1 cellular context compared by ENCODE assay signal in the genomic region with DNA sequence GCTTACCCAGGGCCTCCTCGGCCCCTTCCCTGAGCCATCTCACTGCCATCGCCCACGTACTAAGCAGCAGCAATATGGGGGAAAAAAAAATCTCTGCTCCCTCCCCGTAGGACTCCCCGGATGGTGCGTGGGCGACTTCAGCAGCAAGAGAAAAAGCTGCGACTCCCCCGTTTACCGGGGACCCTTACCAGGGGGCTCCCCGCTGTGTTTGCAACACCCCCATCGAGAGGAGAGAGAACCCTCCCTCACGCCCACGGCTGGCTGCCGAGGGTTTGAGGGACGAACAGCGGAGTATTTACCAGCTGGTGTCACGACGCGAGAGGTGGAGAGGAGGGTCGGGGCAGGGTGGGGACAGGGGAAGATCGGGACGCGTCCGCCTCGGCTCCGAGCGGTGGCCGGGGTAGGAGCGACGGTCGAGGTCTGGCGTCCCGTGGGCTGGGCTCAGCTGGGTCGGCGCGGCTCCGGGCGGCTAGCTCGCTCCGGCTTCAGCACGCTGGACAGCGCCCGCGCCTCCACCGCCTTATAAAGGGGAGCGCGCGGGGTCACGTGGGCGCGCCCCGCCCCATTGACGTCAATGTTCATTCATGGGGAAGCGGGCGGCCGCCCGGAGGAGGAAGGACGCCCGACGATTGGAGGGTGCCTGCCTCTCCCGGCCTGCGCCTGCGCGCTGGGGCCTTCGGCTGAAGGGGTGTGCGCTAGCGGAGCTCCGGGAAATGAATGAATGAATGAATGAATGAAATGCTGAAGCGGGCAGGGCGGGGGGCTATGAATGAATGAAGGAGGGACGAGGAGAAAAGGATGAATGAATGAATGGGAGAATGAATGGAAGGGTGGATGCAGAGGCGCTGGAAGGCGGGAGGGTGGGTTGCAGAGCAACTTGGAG.
A peak's percentile ranks its signal among the peaks of the same experiment; 100 is the strongest.
TF ChIP-seq lines count a peak whose summit lies in the region.

Gene VGF, minus strand, starts transcription at position 495 of the 883 bp plus-strand sequence. CDS start 726 bp downstream, outside the sequence.

TF ChIP-seq in HEK293, 187 proteins besides CTCF, POLR2A, EP300 and RAD21 (continued from another document and continues in another):
- TF ChIP-seq PRDM2 (tag by site-specific recombination; IDR thresholded peaks at IDR 0.05; ENCODE audit: borderline replicate concordance) (no peak), ZBTB1 (tag by site-specific recombination; IDR thresholded peaks at IDR 0.05) (no peak), ZNF391 (tag by site-specific recombination; IDR thresholded peaks at IDR 0.05; ENCODE audit: borderline replicate concordance, low read depth) (no peak), ZBTB48 (tag by site-specific recombination; IDR thresholded peaks at IDR 0.05) (no peak), ZNF280D (tag by site-specific recombination; IDR thresholded peaks at IDR 0.05) (no peak), ZBTB11 (tag by site-specific recombination; conservative IDR thresholded peaks at IDR 0.05; ENCODE audit: low read depth) (0 out of 2 replicates have a peak, but pooled peaks have one; percentile 23), ZNF610 (tag by site-specific recombination; IDR thresholded peaks at IDR 0.05; ENCODE audit: borderline replicate concordance) (no peak), ZNF488 (tag by site-specific recombination; IDR thresholded peaks at IDR 0.05) (no peak), ZNF350 (tag by site-specific recombination; IDR thresholded peaks at IDR 0.05) (no peak), ZNF692 (tag by site-specific recombination; IDR thresholded peaks at IDR 0.05) (peak; percentile 57), ZNF138 (tag by site-specific recombination; IDR thresholded peaks at IDR 0.05; ENCODE audit: borderline replicate concordance) (no peak), ZNF426 (tag by site-specific recombination; IDR thresholded peaks at IDR 0.05) (no peak), GLIS1 (tag by site-specific recombination; IDR thresholded peaks at IDR 0.05) (0 out of 2 replicates have a peak, but pooled peaks have one; percentile 13), REPIN1 (tag by site-specific recombination; IDR thresholded peaks at IDR 0.05; ENCODE audit: low read depth) (no peak), ZNF830 (tag by site-specific recombination; IDR thresholded peaks at IDR 0.05; ENCODE audit: low read depth) (no peak), ZNF792 (tag by site-specific recombination; IDR thresholded peaks at IDR 0.05) (no peak), ZNF155 (tag by site-specific recombination; IDR thresholded peaks at IDR 0.05) (no peak), ZNF133 (tag by site-specific recombination; IDR thresholded peaks at IDR 0.05) (no peak), ZSCAN18 (tag by site-specific recombination; IDR thresholded peaks at IDR 0.05) (no peak), ZNF48 (tag by site-specific recombination; IDR thresholded peaks at IDR 0.05) (no peak), ZNF433 (tag by site-specific recombination; IDR thresholded peaks at IDR 0.05; ENCODE audit: low read depth) (no peak), ZNF776 (tag by site-specific recombination; IDR thresholded peaks at IDR 0.05; ENCODE audit: borderline replicate concordance) (no peak), RBAK (tag by site-specific recombination; IDR thresholded peaks at IDR 0.05) (no peak), OSR2 (tag by site-specific recombination; IDR thresholded peaks at IDR 0.05) (no peak), MEIS1 (CRISPR knock-in tag; IDR thresholded peaks at IDR 0.05; ENCODE audit: borderline replicate concordance) (no peak), PRDM6 (tag by site-specific recombination; IDR thresholded peaks at IDR 0.05) (no peak), ZNF221 (tag by site-specific recombination; IDR thresholded peaks at IDR 0.05; ENCODE audit: borderline replicate concordance) (no peak), TCF7L2 (IDR thresholded peaks at IDR 0.05; ENCODE audit: borderline replicate concordance, low read depth, low read length) (no peak), ZNF10 (tag by site-specific recombination; IDR thresholded peaks at IDR 0.05) (no peak), ZNF561 (tag by site-specific recombination; IDR thresholded peaks at IDR 0.05; ENCODE audit: borderline replicate concordance) (peak; percentile 91), ZNF664 (tag by site-specific recombination; IDR thresholded peaks at IDR 0.05) (no peak)
- TF ChIP-seq, protein P1, sequence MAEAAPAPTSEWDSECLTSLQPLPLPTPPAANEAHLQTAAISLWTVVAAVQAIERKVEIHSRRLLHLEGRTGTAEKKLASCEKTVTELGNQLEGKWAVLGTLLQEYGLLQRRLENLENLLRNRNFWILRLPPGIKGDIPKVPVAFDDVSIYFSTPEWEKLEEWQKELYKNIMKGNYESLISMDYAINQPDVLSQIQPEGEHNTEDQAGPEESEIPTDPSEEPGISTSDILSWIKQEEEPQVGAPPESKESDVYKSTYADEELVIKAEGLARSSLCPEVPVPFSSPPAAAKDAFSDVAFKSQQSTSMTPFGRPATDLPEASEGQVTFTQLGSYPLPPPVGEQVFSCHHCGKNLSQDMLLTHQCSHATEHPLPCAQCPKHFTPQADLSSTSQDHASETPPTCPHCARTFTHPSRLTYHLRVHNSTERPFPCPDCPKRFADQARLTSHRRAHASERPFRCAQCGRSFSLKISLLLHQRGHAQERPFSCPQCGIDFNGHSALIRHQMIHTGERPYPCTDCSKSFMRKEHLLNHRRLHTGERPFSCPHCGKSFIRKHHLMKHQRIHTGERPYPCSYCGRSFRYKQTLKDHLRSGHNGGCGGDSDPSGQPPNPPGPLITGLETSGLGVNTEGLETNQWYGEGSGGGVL (tag by site-specific recombination; IDR thresholded peaks at IDR 0.05): no peak; the same call in 1 of the 2 replicates
